Comparison of ENCODE assay signal across 11 cellular contexts in genomic region chr3:100104817-100105413, GRCh38. TPM values are rescaled to one million over a fixed set of nuclear protein-coding genes. Genes with fewer than 3 reads are reported as not detected.
DNase-seq lines count a peak whose midpoint lies in the region; ATAC-seq, FAIRE-seq and TF ChIP-seq lines count a peak whose summit lies in the region.
"Had no signal": no experiment of that assay in that cellular context is flagged by ENCODE, and none has a peak within 500 bp of the region (broad histone marks: within the 10 kb centered on the region; RNA-seq: fewer than 3 reads in every experiment).

No MANE protein-coding gene starts in this region.

- H3K36me3 ChIP-seq in OCI-LY7 (ENCODE audit: insufficient read depth, low read length) (no peaks in the 10 kb centered on the region), upper lobe of right lung (no peaks in the 10 kb centered on the region), ovary (no peaks in the 10 kb centered on the region)

- TF ChIP-seq EP300 in ovary (IDR thresholded peaks at IDR 0.05), result no peak

- TF ChIP-seq POLR2A in ovary (IDR thresholded peaks at IDR 0.05), result no peak

- peaks cover 8% of the 10 kb centered on the region for H3K9me3 Mint-ChIP-seq in activated CD4-positive, alpha-beta T cell treated with anti-CD3 and anti-CD28 coated beads, Interleukin-2, amount 10 ng/mL, durations not matched to agents 7 days and 5 days
- peaks cover 3% of the 10 kb centered on the region for H3K9me3 Mint-ChIP-seq in stimulated activated memory B cell treated with anti-CD40 and anti-IgM and Interleukin-4, amounts not matched to agents 10 μg/mL and 1 μg/mL and 100 μg/mL, for 72 hours

- no TSS peak for BruUV-seq in OCI-LY7 (replicated peaks; lab: Mats Ljungman, UMichigan)

- peak overlapping the region; percentile 50 for H3K4me2 ChIP-seq in OCI-LY7 (ENCODE audit: low read length)

- POLR2A ChIA-PET in activated CD4-positive, alpha-beta T cell treated with anti-CD3 and anti-CD28 coated beads, Interleukin-2, amount 10 ng/mL, durations not matched to agents 7 days and 5 days (lab: Charles Lee), result no interaction called here
- POLR2A ChIA-PET in OCI-LY7 (lab: Charles Lee), result interaction anchor here (0.6 to 1.9 kb wide), 16 partner anchors 11 to 289 kb away, joined by 3 to 9 read pairs (median 4); partner anchors contain the start of gene TBC1D23

- H4K20me1 ChIP-seq in OCI-LY7 (ENCODE audit: insufficient read depth, low read length), result no peaks in the 10 kb centered on the region

- peaks cover 33% of the 10 kb centered on the region for H3K4me1 ChIP-seq in OCI-LY7 (ENCODE audit: insufficient read depth, low read length, poor library complexity, severe bottlenecking)
- peaks cover 11% of the 10 kb centered on the region for H3K4me1 ChIP-seq in upper lobe of right lung
- H3K4me1 ChIP-seq in ovary (ENCODE audit: insufficient read depth), result peaks cover 17% of the 10 kb centered on the region

- TF ChIP-seq CTCF in OCI-LY7 (conservative IDR thresholded peaks at IDR 0.05; ENCODE audit: low read length) (no peak), coronary artery (IDR thresholded peaks at IDR 0.05) (no peak), upper lobe of right lung (IDR thresholded peaks at IDR 0.05) (no peak), ovary (IDR thresholded peaks at IDR 0.05) (no peak)

- intact Hi-C loops in OCI-LY7 (cut with micrococcal nuclease; ENCODE audit: unreplicated experiment) (no loop called here), upper lobe of right lung (cut with DNase I) (no loop called here), ovary (cut with DNase I) (no loop called here)

- peak overlapping the region; percentile 48; the same call in 1 of the 2 replicates for H2AFZ ChIP-seq in OCI-LY7 (ENCODE audit: low read length)

- H3K27me3 ChIP-seq in upper lobe of right lung (no peaks in the 10 kb centered on the region), ovary (no peaks in the 10 kb centered on the region)

- no peaks in the 10 kb centered on the region for H3K27me3 Mint-ChIP-seq in activated CD4-positive, alpha-beta T cell treated with anti-CD3 and anti-CD28 coated beads, Interleukin-2, amount 10 ng/mL, durations not matched to agents 7 days and 5 days
- H3K27me3 Mint-ChIP-seq in stimulated activated memory B cell treated with anti-CD40 and anti-IgM and Interleukin-4, amounts not matched to agents 10 μg/mL and 1 μg/mL and 100 μg/mL, for 72 hours, result no peaks in the 10 kb centered on the region

- peak overlapping the region; percentile 58 for H3K27ac ChIP-seq in OCI-LY7 (ENCODE audit: low read depth, low read length, poor library complexity, severe bottlenecking)
- peak overlapping the region; percentile 6 to 71 for H3K27ac ChIP-seq in coronary artery
- H3K27ac ChIP-seq in upper lobe of right lung, result no peak overlapping the region
- no peak overlapping the region for H3K27ac ChIP-seq in ovary

- H3K9me3 ChIP-seq in OCI-LY7 (ENCODE audit: low read length), result no peaks in the 10 kb centered on the region
- H3K9me3 ChIP-seq in upper lobe of right lung, result no peaks in the 10 kb centered on the region
- no peaks in the 10 kb centered on the region for H3K9me3 ChIP-seq in ovary

- peaks cover 37% of the 10 kb centered on the region for H3K4me1 Mint-ChIP-seq in activated CD4-positive, alpha-beta T cell treated with anti-CD3 and anti-CD28 coated beads, Interleukin-2, amount 10 ng/mL, durations not matched to agents 7 days and 5 days
- H3K4me1 Mint-ChIP-seq in stimulated activated memory B cell treated with anti-CD40 and anti-IgM and Interleukin-4, amounts not matched to agents 10 μg/mL and 1 μg/mL and 100 μg/mL, for 72 hours, result peaks cover 36% of the 10 kb centered on the region

- no peak for DNase-seq in activated CD4-positive, alpha-beta T cell treated with anti-CD3 and anti-CD28 coated beads, Interleukin-2, amount 10 ng/mL, durations not matched to agents 7 days and 5 days
- DNase-seq in activated CD4-positive, alpha-beta T cell treated with anti-CD3 and anti-CD28 coated beads, Interleukin-2, amount 50 U/mL, for 48 hours, result no peak
- DNase-seq in OCI-LY7 (ENCODE audit: low spot score) (peak; percentile 11), coronary artery (ENCODE audit: low spot score) (no peak), HTR-8/SVneo (ENCODE audit: insufficient read length, low spot score) (no peak), upper lobe of right lung (no peak), ovary (no peak)
- DNase-seq: amygdala, Right ventricle myocardium superior had no signal

- CTCF ChIA-PET in activated CD4-positive, alpha-beta T cell treated with anti-CD3 and anti-CD28 coated beads, Interleukin-2, amount 10 ng/mL, durations not matched to agents 7 days and 5 days (lab: Charles Lee), result interaction anchor here (0.9 to 4.0 kb wide), 6 partner anchors 11 to 101 kb away, joined by 3 to 25 read pairs (median 3); no protein-coding TSS in a partner anchor
- CTCF ChIA-PET in OCI-LY7 (lab: Charles Lee; ENCODE audit: unreplicated experiment), result interaction anchor here (0.8 kb wide), 1 partner anchor 287 kb away, joined by 3 read pairs; the partner anchor contains the start of gene CMSS1

- ATAC-seq in stimulated activated memory B cell treated with anti-CD40 and anti-IgM and Interleukin-4, amounts not matched to agents 10 μg/mL and 1 μg/mL and 100 μg/mL, for 72 hours, result no peak
- ATAC-seq in upper lobe of right lung, result no peak

- H3K4me3 ChIP-seq in OCI-LY7 (ENCODE audit: low read depth, low read length, poor library complexity, severe bottlenecking), result no peak overlapping the region
- H3K4me3 ChIP-seq in coronary artery, result no peak overlapping the region
- H3K4me3 ChIP-seq in upper lobe of right lung, result no peak overlapping the region
- no peak overlapping the region for H3K4me3 ChIP-seq in ovary
- H3K4me3 ChIP-seq: skin epidermis had no signal

- H3K9me2 ChIP-seq in OCI-LY7 (ENCODE audit: insufficient read depth, low read length), result no peaks in the 10 kb centered on the region

- H3K36me3 Mint-ChIP-seq in activated CD4-positive, alpha-beta T cell treated with anti-CD3 and anti-CD28 coated beads, Interleukin-2, amount 10 ng/mL, durations not matched to agents 7 days and 5 days (ENCODE audit: low read depth), result peaks cover 25% of the 10 kb centered on the region
- peaks cover 15% of the 10 kb centered on the region for H3K36me3 Mint-ChIP-seq in stimulated activated memory B cell treated with anti-CD40 and anti-IgM and Interleukin-4, amounts not matched to agents 10 μg/mL and 1 μg/mL and 100 μg/mL, for 72 hours

- H3K4me3 Mint-ChIP-seq in activated CD4-positive, alpha-beta T cell treated with anti-CD3 and anti-CD28 coated beads, Interleukin-2, amount 10 ng/mL, durations not matched to agents 7 days and 5 days, result no peak overlapping the region
- no peak overlapping the region for H3K4me3 Mint-ChIP-seq in stimulated activated memory B cell treated with anti-CD40 and anti-IgM and Interleukin-4, amounts not matched to agents 10 μg/mL and 1 μg/mL and 100 μg/mL, for 72 hours

- no peak for FAIRE-seq in HTR-8/SVneo (lab: Jason Lieb, UNC)

- H3K79me2 ChIP-seq in OCI-LY7 (ENCODE audit: insufficient read depth, low read depth, low read length), result no peaks in the 10 kb centered on the region

- H3K27ac Mint-ChIP-seq in activated CD4-positive, alpha-beta T cell treated with anti-CD3 and anti-CD28 coated beads, Interleukin-2, amount 10 ng/mL, durations not matched to agents 7 days and 5 days, result peak overlapping the region; percentile 82
- H3K27ac Mint-ChIP-seq in stimulated activated memory B cell treated with anti-CD40 and anti-IgM and Interleukin-4, amounts not matched to agents 10 μg/mL and 1 μg/mL and 100 μg/mL, for 72 hours, result peak overlapping the region; percentile 61

RNA-seq across cellular contexts. Expression of gene FILIP1L, which starts 9.4 kb away (rescaled TPM):
- total RNA-seq in activated CD4-positive, alpha-beta T cell treated with anti-CD3 and anti-CD28 coated beads, Interleukin-2, amount 10 ng/mL, durations not matched to agents 7 days and 5 days, result under 1 TPM; 0.25 to 0.44 TPM
- not detected in 2 replicates for total RNA-seq in OCI-LY7 (2014; rRNA removed; shearing (Covaris generic))
- total RNA-seq in OCI-LY7 (2022), result not detected in 2 replicates
- total RNA-seq in upper lobe of right lung, result 43.2 TPM
- total RNA-seq in ovary, result 100 to 1,000 TPM in 4 of 7 donors, 10 to 100 TPM in 3; 23.7 to 174 (median 110) TPM
- 100 to 1,000 TPM in 1 of 2 donors, 10 to 100 TPM in 1; 78.7 to 139 TPM for polyA plus RNA-seq in ovary

Comparison
In these comparisons a context has a peak if more than half of its experiments do, and no peak if none do; other contexts are left out.
1. H3K27ac ChIP-seq: peak in OCI-LY7 (single experiment) and coronary artery (2 of 2); none in upper lobe of right lung (single experiment) and ovary (0 of 2).
2. RNA of gene FILIP1L, which starts 9.4 kb away (total RNA-seq): 23.7 to 174 TPM in ovary and 43.2 TPM in upper lobe of right lung (single experiment); 0.25 to 0.44 TPM in activated CD4-positive, alpha-beta T cell treated with anti-CD3 and anti-CD28 coated beads, Interleukin-2, amount 10 ng/mL, durations not matched to agents 7 days and 5 days and not detected in OCI-LY7; every median in the first group is over 10 times any median in the second.